In genomic region chr7:157612009-157612663, GRCh38 we compare ENCODE assay signal across 12 cellular contexts.
DNase-seq lines count a peak whose midpoint lies in the region; ATAC-seq and TF ChIP-seq lines count a peak whose summit lies in the region.
"Had no signal": no experiment of that assay in that cellular context is flagged by ENCODE, and none has a peak within 500 bp of the region (broad histone marks: within the 10 kb centered on the region; RNA-seq: fewer than 3 reads in every experiment).

No MANE protein-coding gene starts in this region.

- no peak overlapping the region for H3K27ac ChIP-seq in left ventricle myocardium inferior (replicated peaks)
- no peak overlapping the region for H3K27ac ChIP-seq in urinary bladder (ENCODE audit: low read depth)

- no peaks in the 10 kb centered on the region for H3K9me3 Mint-ChIP-seq in activated T-helper 2 cell treated with anti-CD3 and anti-CD28 coated beads, Interferon-gamma antibody, Interleukin-2, Interleukin-4, amounts not matched to agents 10 μg/mL and 5 μg/mL and 100 μg/mL, durations not matched to agents 14 hours and 24 hours and 36 hours
- peaks cover 0 to 15% (median 3%) of the 10 kb centered on the region in 7 donors for H3K9me3 Mint-ChIP-seq in naive B cell

- H3K4me1 ChIP-seq in left ventricle myocardium inferior (peaks cover 19% of the 10 kb centered on the region), urinary bladder (ENCODE audit: insufficient read depth) (no peaks in the 10 kb centered on the region)

- no peaks in the 10 kb centered on the region for H3K36me3 Mint-ChIP-seq in activated T-helper 2 cell treated with anti-CD3 and anti-CD28 coated beads, Interferon-gamma antibody, Interleukin-2, Interleukin-4, amounts not matched to agents 10 μg/mL and 5 μg/mL and 100 μg/mL, durations not matched to agents 14 hours and 24 hours and 36 hours (ENCODE audit: low read depth)
- H3K36me3 Mint-ChIP-seq in naive B cell, result no peaks in the 10 kb centered on the region

- 86% methylated on average over 33 of the region's 33 CpGs for WGBS in urinary bladder

- peaks cover 2% of the 10 kb centered on the region for H3K27me3 Mint-ChIP-seq in activated T-helper 2 cell treated with anti-CD3 and anti-CD28 coated beads, Interferon-gamma antibody, Interleukin-2, Interleukin-4, amounts not matched to agents 10 μg/mL and 5 μg/mL and 100 μg/mL, durations not matched to agents 14 hours and 24 hours and 36 hours (ENCODE audit: low read depth)
- H3K27me3 Mint-ChIP-seq in naive B cell, result no peaks in the 10 kb centered on the region

- intact Hi-C loops in left ventricle myocardium inferior (cut with micrococcal nuclease), result no loop called here
- intact Hi-C loops in left cardiac atrium (cut with DNase I), result no loop called here
- intact Hi-C loops in activated T-helper 2 cell treated with anti-CD3 and anti-CD28 coated beads, Interferon-gamma antibody, Interleukin-2, Interleukin-4, amounts not matched to agents 10 μg/mL and 5 μg/mL and 100 μg/mL, durations not matched to agents 14 hours and 24 hours and 36 hours (cut with micrococcal nuclease), result loop anchor here (5.0 kb wide), 1 partner anchor 120 kb away; no protein-coding TSS in a partner anchor

- DNase-seq in left ventricle myocardium inferior (no peak), left cardiac atrium (no peak), naive B cell (no peak)
- DNase-seq in activated T-helper 2 cell treated with anti-CD3 and anti-CD28 coated beads, Interferon-gamma antibody, Interleukin-2, Interleukin-4, amounts not matched to agents 10 μg/mL and 5 μg/mL and 100 μg/mL, durations not matched to agents 14 hours and 24 hours and 36 hours (ENCODE audit: low spot score), result no peak
- DNase-seq in effector CD4-positive, alpha-beta T cell, result no peak
- DNase-seq in stimulated activated CD4-positive, alpha-beta T cell treated with anti-CD3 and anti-CD28 coated beads, Interleukin-2, amount 100 ng/mL, for 24 hours, result no peak
- DNase-seq: amniotic stem cell, C1 segment of cervical spinal cord, NCI-H446 treated with DMSO at 0.1 percent for 48 hours, RPMI8226 had no signal

- H3K4me3 ChIP-seq in left ventricle myocardium inferior (peak overlapping the region; percentile 69), urinary bladder (ENCODE audit: low read depth, low read length) (peak overlapping the region; percentile 45)

- ATAC-seq in left cardiac atrium, result no peak
- no peak for ATAC-seq in naive B cell (ENCODE audit: low read depth in 2 of 2)
- no peak for ATAC-seq in GM21360 (IDR thresholded peaks at IDR 0.05; ENCODE audit: unreplicated experiment)

- peak overlapping the region; percentile 50 for H3K27ac Mint-ChIP-seq in activated T-helper 2 cell treated with anti-CD3 and anti-CD28 coated beads, Interferon-gamma antibody, Interleukin-2, Interleukin-4, amounts not matched to agents 10 μg/mL and 5 μg/mL and 100 μg/mL, durations not matched to agents 14 hours and 24 hours and 36 hours
- peak overlapping the region in 5 of 6 donors; percentile 17 to 97 (median 83) for H3K27ac Mint-ChIP-seq in naive B cell

- peaks cover 75% of the 10 kb centered on the region for H3K27me3 ChIP-seq in left ventricle myocardium inferior (ENCODE audit: low read depth)

- H3K36me3 ChIP-seq in left ventricle myocardium inferior (no peaks in the 10 kb centered on the region), urinary bladder (ENCODE audit: insufficient read depth) (no peaks in the 10 kb centered on the region)

- no peak for TF ChIP-seq CTCF in left ventricle myocardium inferior (IDR thresholded peaks at IDR 0.05; ENCODE audit: borderline replicate concordance)

- peak overlapping the region; percentile 81 for H3K4me3 Mint-ChIP-seq in activated T-helper 2 cell treated with anti-CD3 and anti-CD28 coated beads, Interferon-gamma antibody, Interleukin-2, Interleukin-4, amounts not matched to agents 10 μg/mL and 5 μg/mL and 100 μg/mL, durations not matched to agents 14 hours and 24 hours and 36 hours (ENCODE audit: low read depth)
- H3K4me3 Mint-ChIP-seq in naive B cell, result peak overlapping the region; percentile 80 to 92 (median 88)

- peaks cover 5% of the 10 kb centered on the region for H3K4me1 Mint-ChIP-seq in activated T-helper 2 cell treated with anti-CD3 and anti-CD28 coated beads, Interferon-gamma antibody, Interleukin-2, Interleukin-4, amounts not matched to agents 10 μg/mL and 5 μg/mL and 100 μg/mL, durations not matched to agents 14 hours and 24 hours and 36 hours (ENCODE audit: low read depth)
- H3K4me1 Mint-ChIP-seq in naive B cell, result peaks cover 6 to 17% (median 7%) of the 10 kb centered on the region in 3 donors

- H3K9me3 ChIP-seq in left ventricle myocardium inferior (replicated peaks), result no peaks in the 10 kb centered on the region
